Comparison of ENCODE assay signal across 8 cellular contexts in genomic region chr13:91346848-91347211, GRCh38. TPM values are rescaled to one million over a fixed set of nuclear protein-coding genes. Genes with fewer than 3 reads are reported as not detected.
DNase-seq lines count a peak whose midpoint lies in the region; ATAC-seq, FAIRE-seq and TF ChIP-seq lines count a peak whose summit lies in the region.

No MANE protein-coding gene starts in this region.

- ATAC-seq in GM18907 (IDR thresholded peaks at IDR 0.05; ENCODE audit: unreplicated experiment) (peak; percentile 34), HG03097 (IDR thresholded peaks at IDR 0.05; ENCODE audit: low FRiP score, unreplicated experiment) (peak; percentile 20)

- H3K36me3 ChIP-seq in BE2C (peaks cover 37% of the 10 kb centered on the region), keratinocyte (ENCODE audit: control insufficient read depth in 2 of 2, extremely low read depth in 1 of 2, insufficient read depth in 2 of 2, low read length in 2 of 2) (peaks cover 6 to 24% of the 10 kb centered on the region in 2 experiments)

- no peak for FAIRE-seq in keratinocyte (lab: Jason Lieb, UNC)

- peak overlapping the region; percentile 49 for H3K27ac ChIP-seq in keratinocyte (ENCODE audit: control insufficient read depth, insufficient read depth, low read length)

- H2AFZ ChIP-seq in keratinocyte (ENCODE audit: control insufficient read depth, low read length): peak overlapping the region; percentile 58

- dilution Hi-C loops in keratinocyte (cut with MboI; ENCODE audit: extremely low pct_ligation_motif_present, low sequenced_read_pairs): no loop called here

- H3K4me3 ChIP-seq in BE2C (ENCODE audit: low read depth, low read length): peak overlapping the region; percentile 60
- peak overlapping the region; percentile 72 for H3K4me3 ChIP-seq in astrocyte of the spinal cord (ENCODE audit: low read depth, low read length)
- peak overlapping the region; percentile 55 to 80 (median 71) for H3K4me3 ChIP-seq in keratinocyte (ENCODE audit: control insufficient read depth in 2 of 3, extremely low read depth in 1 of 3, insufficient read depth in 2 of 3, low read depth in 1 of 3, low read length in 3 of 3)

- peaks cover 8% of the 10 kb centered on the region for H4K20me1 ChIP-seq in keratinocyte (ENCODE audit: control insufficient read depth, extremely low read depth, insufficient read depth, low read length)

- no peaks in the 10 kb centered on the region; the same call in 1 of the 2 replicates for H3K9me3 ChIP-seq in BE2C
- H3K9me3 ChIP-seq in keratinocyte (ENCODE audit: control insufficient read depth, low read depth, low read length): no peaks in the 10 kb centered on the region

- no peaks in the 10 kb centered on the region for H3K9me1 ChIP-seq in keratinocyte (ENCODE audit: control insufficient read depth, extremely low read depth, insufficient read depth, low read length)

- peak overlapping the region; percentile 90 for H3K9ac ChIP-seq in keratinocyte (ENCODE audit: control insufficient read depth, extremely low read depth, insufficient read depth, low read length)

- in situ Hi-C loops in astrocyte of the spinal cord (cut with HindIII; ENCODE audit: low sequenced_read_pairs): no loop called here

- TF ChIP-seq CTCF in BE2C (IDR thresholded peaks at IDR 0.05; ENCODE audit: low read depth, low read length): no peak
- no peak for TF ChIP-seq CTCF in astrocyte of the spinal cord (IDR thresholded peaks at IDR 0.05; ENCODE audit: low read depth, low read length)
- no peak for TF ChIP-seq CTCF in keratinocyte (optimal IDR thresholded peaks at IDR 0.05 in 1 of 3, IDR thresholded peaks at IDR 0.05 in 1 of 3, conservative IDR thresholded peaks at IDR 0.05 in 1 of 3; ENCODE audit: extremely low read depth in 1 of 3, insufficient read depth in 2 of 3, low read length in 3 of 3)

- H3K4me2 ChIP-seq in keratinocyte (ENCODE audit: control insufficient read depth, extremely low read depth, insufficient read depth, low read depth, low read length): peak overlapping the region; percentile 99

- H3K4me1 ChIP-seq in BE2C: peaks cover 4% of the 10 kb centered on the region
- peaks cover 21% of the 10 kb centered on the region for H3K4me1 ChIP-seq in keratinocyte (ENCODE audit: control insufficient read depth, extremely low read depth, insufficient read depth, low read length)

- H3K79me2 ChIP-seq in keratinocyte (ENCODE audit: control insufficient read depth, insufficient read depth, low read length): peaks cover 30% of the 10 kb centered on the region

- DNase-seq in BE2C: no peak
- DNase-seq in RPMI8226: peak; percentile 73
- peak; percentile 32 for DNase-seq in astrocyte of the spinal cord (ENCODE audit: low read depth, low spot score)
- DNase-seq in keratinocyte (ENCODE audit: low read depth, low spot score): no peak
- peak; percentile 52 for DNase-seq in stimulated activated CD4-positive, alpha-beta T cell treated with anti-CD3 and anti-CD28 coated beads, Interleukin-4, amount 100 ng/mL, for 1 hour
- DNase-seq in NCI-H1105 (lab: John Stamatoyannopoulos, UW): no peak

- H3K27me3 ChIP-seq in BE2C (peaks cover 56% of the 10 kb centered on the region), keratinocyte (ENCODE audit: control insufficient read depth, extremely low read depth, insufficient read depth, low read length) (no peaks in the 10 kb centered on the region)

RNA-seq across cellular contexts. Expression of gene MIR17HG, which starts 0.7 kb away (rescaled TPM):
- polyA plus RNA-seq in BE2C (2012; ENCODE audit: insufficient read depth, insufficient read length, low read depth): 1.9 TPM
- 0.83 to 2.9 TPM (median 0.91 TPM) in 3 replicates for polyA plus RNA-seq in keratinocyte
- 2.4 TPM for polyA plus RNA-seq in keratinocyte (2011; ENCODE audit: low read depth)
- polyA plus RNA-seq in keratinocyte (2011; cell fraction: cytosol; rRNA removed): 0.06 TPM in 1 of 2 replicates, not detected in the other
- 0.93 and 2.7 TPM in 2 replicates for polyA plus RNA-seq in keratinocyte (2011; cell fraction: nucleus; rRNA removed)
- 0.92 and 4.1 TPM in 2 replicates for polyA plus RNA-seq in keratinocyte (2012; ENCODE audit: low replicate concordance)
- polyA minus RNA-seq in keratinocyte: 1.8 to 6.7 TPM (median 2.0 TPM) in 3 replicates
- not detected for polyA minus RNA-seq in keratinocyte (2011; cell fraction: cytosol; rRNA and poly(A)+ RNA removed)
- 3.2 and 3.8 TPM in 2 replicates for polyA minus RNA-seq in keratinocyte (2011; cell fraction: nucleus; rRNA and poly(A)+ RNA removed)

RNA-seq across cellular contexts. Expression of gene GPC5, which starts 51.6 kb away (rescaled TPM):
- 3.8 TPM for polyA plus RNA-seq in BE2C (2012; ENCODE audit: insufficient read depth, insufficient read length, low read depth)
- 0.10 to 0.17 TPM (median 0.10 TPM) in 3 replicates for polyA plus RNA-seq in keratinocyte
- polyA plus RNA-seq in keratinocyte (2011; ENCODE audit: low read depth): 3.5 TPM
- 0.16 TPM in 1 of 2 replicates, not detected in the other for polyA plus RNA-seq in keratinocyte (2011; cell fraction: cytosol; rRNA removed)
- 0.25 and 0.37 TPM in 2 replicates for polyA plus RNA-seq in keratinocyte (2011; cell fraction: nucleus; rRNA removed)
- polyA plus RNA-seq in keratinocyte (2012; ENCODE audit: low replicate concordance): 0.11 and 0.72 TPM in 2 replicates
- 1.8 TPM in 1 of 3 replicates, not detected in the others for polyA minus RNA-seq in keratinocyte
- not detected for polyA minus RNA-seq in keratinocyte (2011; cell fraction: cytosol; rRNA and poly(A)+ RNA removed)
- polyA minus RNA-seq in keratinocyte (2011; cell fraction: nucleus; rRNA and poly(A)+ RNA removed): 0.93 TPM in 1 of 2 replicates, not detected in the other

Comparison
In these comparisons a context has a peak if more than half of its experiments do, and no peak if none do; other contexts are left out.
1. DNase-seq: peak in RPMI8226 (single experiment), astrocyte of the spinal cord (single experiment) and stimulated activated CD4-positive, alpha-beta T cell treated with anti-CD3 and anti-CD28 coated beads, Interleukin-4, amount 100 ng/mL, for 1 hour (single experiment); none in BE2C (single experiment), keratinocyte (single experiment) and NCI-H1105 (single experiment).
2. Peak in every context shown above with its lines, with median percentiles within 50 percentile points of each other: H3K4me3 ChIP-seq.